14 cellular contexts compared by ENCODE assay signal in genomic region chr10:13716161-13717071, GRCh38.
A peak's percentile ranks its signal among the peaks of the same experiment; 100 is the strongest.
DNase-seq lines count a peak whose midpoint lies in the region; ATAC-seq and TF ChIP-seq lines count a peak whose summit lies in the region.
"Had no signal": no experiment of that assay in that cellular context is flagged by ENCODE, and none has a peak within 500 bp of the region (broad histone marks: within the 10 kb centered on the region; RNA-seq: fewer than 3 reads in every experiment).

No MANE protein-coding gene starts in this region.

- DNase-seq in Daoy (ENCODE audit: low read depth): peak; percentile 52
- peak; percentile 87 for DNase-seq in SK-N-DZ (ENCODE audit: low spot score)
- DNase-seq in glutamatergic neuron: peak; percentile 41
- peak; percentile 75 for DNase-seq in sciatic nerve (ENCODE audit: low spot score)
- DNase-seq in NCI-H1092 (lab: John Stamatoyannopoulos, UW): no peak
- no peak for DNase-seq in posterior vena cava (ENCODE audit: low spot score)
- DNase-seq in GF-D8 (lab: John Stamatoyannopoulos, UW): no peak
- DNase-seq in NCI-H1105 (lab: John Stamatoyannopoulos, UW): no peak
- DNase-seq: activated naive CD8-positive, alpha-beta T cell treated with anti-CD3 and anti-CD28 coated beads, Interleukin-2, amount 10 ng/mL, durations not matched to agents 7 days and 5 days; Calu3; effector CD8-positive, alpha-beta T cell; NCI-H1436 treated with DMSO at 0.1 percent for 48 hours; NK-92 treated with Interleukin-12 subunit alpha and Interleukin-12 subunit beta, amount 100 ng/mL, for 24 hours had no signal

- peak overlapping the region; percentile 64 for H3K27ac Mint-ChIP-seq in glutamatergic neuron (ENCODE audit: unreplicated experiment)
- H3K27ac Mint-ChIP-seq: activated naive CD8-positive, alpha-beta T cell treated with anti-CD3 and anti-CD28 coated beads, Interleukin-2, amount 10 ng/mL, durations not matched to agents 7 days and 5 days; T-helper 1 cell treated with Interleukin-12 subunit alpha and Interleukin-12 subunit beta and Interleukin-4 antibody, amounts not matched to agents 30 μg/mL and 1 μg/mL, for 36 hours had no signal

- peaks cover 3% of the 10 kb centered on the region for H3K27me3 Mint-ChIP-seq in glutamatergic neuron (ENCODE audit: unreplicated experiment)

- H3K9me3 Mint-ChIP-seq in glutamatergic neuron (ENCODE audit: unreplicated experiment): peaks cover 4% of the 10 kb centered on the region
- H3K9me3 Mint-ChIP-seq: activated naive CD8-positive, alpha-beta T cell treated with anti-CD3 and anti-CD28 coated beads, Interleukin-2, amount 10 ng/mL, durations not matched to agents 7 days and 5 days had no signal

- H3K36me3 Mint-ChIP-seq in glutamatergic neuron (ENCODE audit: unreplicated experiment): peaks cover 8% of the 10 kb centered on the region
- H3K36me3 Mint-ChIP-seq: activated naive CD8-positive, alpha-beta T cell treated with anti-CD3 and anti-CD28 coated beads, Interleukin-2, amount 10 ng/mL, durations not matched to agents 7 days and 5 days had no signal

- intact Hi-C loops in sciatic nerve (cut with DNase I) (no loop called here), posterior vena cava (cut with DNase I) (no loop called here)

- peak; percentile 83 for ATAC-seq in sciatic nerve

- no peak for TF ChIP-seq CTCF in glutamatergic neuron (IDR thresholded peaks at IDR 0.05; ENCODE audit: partially characterized antibody, unreplicated experiment)

- peak overlapping the region; percentile 40 for H3K4me3 Mint-ChIP-seq in glutamatergic neuron (ENCODE audit: unreplicated experiment)
- H3K4me3 Mint-ChIP-seq: activated naive CD8-positive, alpha-beta T cell treated with anti-CD3 and anti-CD28 coated beads, Interleukin-2, amount 10 ng/mL, durations not matched to agents 7 days and 5 days; T-helper 1 cell treated with Interleukin-12 subunit alpha and Interleukin-12 subunit beta and Interleukin-4 antibody, amounts not matched to agents 30 μg/mL and 1 μg/mL, for 36 hours had no signal

- peaks cover 27% of the 10 kb centered on the region for H3K4me1 Mint-ChIP-seq in glutamatergic neuron (ENCODE audit: low read depth, unreplicated experiment)

Comparison
In these comparisons a context has a peak if more than half of its experiments do, and no peak if none do; other contexts are left out.
1. DNase-seq: peak in Daoy (single experiment), SK-N-DZ (single experiment), glutamatergic neuron (single experiment) and sciatic nerve (single experiment); none in NCI-H1092 (single experiment), posterior vena cava (single experiment), GF-D8 (single experiment) and NCI-H1105 (single experiment).